11 cellular contexts compared by ENCODE assay signal in the genomic region with DNA sequence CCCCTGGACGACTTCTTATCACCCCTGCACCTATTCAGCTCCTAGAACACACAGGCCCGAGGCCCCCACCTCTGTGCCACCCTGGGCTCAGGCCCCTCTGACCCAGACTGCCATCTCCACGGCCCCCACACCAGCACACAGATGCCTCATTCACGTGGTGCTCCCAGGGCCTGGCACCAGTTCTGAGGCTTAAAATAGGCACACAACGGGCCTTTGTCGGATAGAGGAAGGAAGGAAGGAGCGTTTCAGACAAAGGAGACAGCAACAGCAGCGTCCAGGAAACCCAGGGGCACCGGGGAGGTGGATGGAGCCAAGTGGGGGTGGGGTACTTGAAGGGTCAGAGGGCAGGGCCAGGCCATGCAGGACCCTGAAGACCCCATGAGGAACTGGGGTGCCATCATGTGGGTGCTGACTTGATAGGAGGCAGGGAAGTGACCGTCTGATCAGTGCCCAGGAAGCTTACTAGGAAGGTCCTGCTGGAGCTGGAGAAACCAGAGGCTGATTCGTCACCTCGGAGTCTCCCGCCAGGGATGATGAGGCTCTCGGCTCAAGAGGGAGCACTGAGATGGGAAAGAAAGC. TPM values are rescaled to one million over a fixed set of nuclear protein-coding genes. Genes with fewer than 3 reads are reported as not detected.
DNase-seq lines count a peak whose midpoint lies in the region; ATAC-seq, FAIRE-seq and TF ChIP-seq lines count a peak whose summit lies in the region.
"Had no signal": no experiment of that assay in that cellular context is flagged by ENCODE, and none has a peak within 500 bp of the region (broad histone marks: within the 10 kb centered on the region; RNA-seq: fewer than 3 reads in every experiment).

No MANE protein-coding gene starts in this region.

- H3K27ac ChIP-seq in HL-60 (replicated peaks) (peak overlapping the region; percentile 9; the same call in 1 of the 2 replicates), GM12878 (ENCODE audit: control insufficient read depth, insufficient read depth) (no peak overlapping the region)
- H3K27ac ChIP-seq: colonic mucosa had no signal

- no peaks in the 10 kb centered on the region for H3K9me3 Mint-ChIP-seq in activated naive CD4-positive, alpha-beta T cell treated with anti-CD3 and anti-CD28 coated beads for 36 hours

- POLR2A ChIA-PET in GM12878 (lab: Charles Lee): interaction anchor here (0.6 to 0.9 kb wide), 2 partner anchors 8 to 10 kb away, joined by 3 read pairs; no protein-coding TSS in a partner anchor

- intact Hi-C loops in GM12878 (cut with micrococcal nuclease; ENCODE audit: unreplicated experiment) (no loop called here), sciatic nerve (cut with DNase I) (no loop called here)
- intact Hi-C loops in activated naive CD4-positive, alpha-beta T cell treated with anti-CD3 and anti-CD28 coated beads for 36 hours (cut with micrococcal nuclease): no loop called here

- no peaks in the 10 kb centered on the region for H4K20me1 ChIP-seq in GM12878 (ENCODE audit: control insufficient read depth, insufficient read depth)

- H3K4me3 Mint-ChIP-seq in activated naive CD4-positive, alpha-beta T cell treated with anti-CD3 and anti-CD28 coated beads for 36 hours: no peak overlapping the region

- H3K4me1 Mint-ChIP-seq in activated naive CD4-positive, alpha-beta T cell treated with anti-CD3 and anti-CD28 coated beads for 36 hours (ENCODE audit: low read depth): peaks cover 18% of the 10 kb centered on the region

- no peaks in the 10 kb centered on the region for H3K36me3 ChIP-seq in GM12878 (ENCODE audit: control insufficient read depth in 2 of 2, insufficient read depth in 2 of 2, low read length in 1 of 2)
- H3K36me3 ChIP-seq: colonic mucosa had no signal

- DNase-seq in HL-60 (ENCODE audit: low read depth in 1 of 2, low spot score in 1 of 2): peak in 1 of 2 experiments; percentile 33
- DNase-seq in GM12878 (ENCODE audit: low read depth, low spot score): no peak
- peak; percentile 93 for DNase-seq in hippocampal formation (lab: John Stamatoyannopoulos, UW)
- DNase-seq in sciatic nerve (ENCODE audit: low spot score): no peak
- DNase-seq in stimulated activated CD4-positive, alpha-beta T cell treated with anti-CD3 and anti-CD28 coated beads, Interleukin-15, amount 100 ng/mL, for 24 hours: no peak
- DNase-seq in D721Med (ENCODE audit: insufficient read length, low spot score): no peak
- DNase-seq in OCI-M2 (lab: John Stamatoyannopoulos, UW; ENCODE audit: unreplicated experiment): no peak
- no peak for DNase-seq in activated naive CD4-positive, alpha-beta T cell treated with anti-CD3 and anti-CD28 coated beads for 36 hours
- DNase-seq: colonic mucosa, DMS153 had no signal

- in situ Hi-C loops in GM12878 (cut with MboI): no loop called here

- no peak overlapping the region for H2AFZ ChIP-seq in GM12878 (ENCODE audit: control insufficient read depth, low read depth, low read length)

- ATAC-seq in GM12878 (no peak), sciatic nerve (peak; percentile 80)
- ATAC-seq: HCT116 had no signal

- TF ChIP-seq RAD21 in GM12878 (IDR thresholded peaks at IDR 0.05; ENCODE audit: insufficient read depth, low read depth, low read length): no peak

- SMC1A ChIA-PET in GM12878 (lab: Charles Lee; ENCODE audit: uncharacterized antibody, unreplicated experiment): interaction anchor here (1.2 kb wide), 1 partner anchor 13 kb away, joined by 3 read pairs; no protein-coding TSS in a partner anchor

- H3K4me1 ChIP-seq in GM12878 (ENCODE audit: control insufficient read depth, insufficient read depth, low read length): peaks cover 47% of the 10 kb centered on the region
- H3K4me1 ChIP-seq: colonic mucosa had no signal

- peaks cover 36% of the 10 kb centered on the region for H3K79me2 ChIP-seq in GM12878 (ENCODE audit: control insufficient read depth, insufficient read depth, low read length)

- H3K27me3 ChIP-seq in HL-60 (ENCODE audit: insufficient read depth, poor library complexity, severe bottlenecking) (no peaks in the 10 kb centered on the region), GM12878 (replicated peaks in 1 of 2; ENCODE audit: control insufficient read depth in 2 of 2, insufficient read depth in 2 of 2, low read length in 1 of 2) (no peaks in the 10 kb centered on the region)
- H3K27me3 ChIP-seq: colonic mucosa had no signal

- BruUV-seq in GM12878 (replicated peaks; lab: Mats Ljungman, UMichigan): no TSS peak

- RAD21 ChIA-PET in GM12878 (lab: Charles Lee; ENCODE audit: unreplicated experiment): no interaction called here

- peak overlapping the region; percentile 69; the same call in 1 of the 2 replicates for H3K4me2 ChIP-seq in GM12878 (ENCODE audit: control insufficient read depth, insufficient read depth)

- no peak overlapping the region for H3K27ac Mint-ChIP-seq in activated naive CD4-positive, alpha-beta T cell treated with anti-CD3 and anti-CD28 coated beads for 36 hours

- no peak for TF ChIP-seq EP300 in GM12878 (IDR thresholded peaks at IDR 0.05; ENCODE audit: borderline replicate concordance in 1 of 2, control insufficient read depth in 1 of 2, low read depth in 2 of 2, low read length in 2 of 2)

- FAIRE-seq in GM12878 (lab: Jason Lieb, UNC) (no peak), D721Med (lab: Jason Lieb, UNC) (no peak)

- no peaks in the 10 kb centered on the region for H3K27me3 Mint-ChIP-seq in activated naive CD4-positive, alpha-beta T cell treated with anti-CD3 and anti-CD28 coated beads for 36 hours (ENCODE audit: low read depth)

- H3K36me3 Mint-ChIP-seq in activated naive CD4-positive, alpha-beta T cell treated with anti-CD3 and anti-CD28 coated beads for 36 hours (ENCODE audit: low read depth): no peaks in the 10 kb centered on the region

- no peak for TF ChIP-seq CTCF in HL-60 (IDR thresholded peaks at IDR 0.05; ENCODE audit: insufficient read depth, low read length)
- no peak for TF ChIP-seq CTCF in GM12878 (IDR thresholded peaks at IDR 0.05 in 2 of 3, conservative IDR thresholded peaks at IDR 0.05 in 1 of 3; ENCODE audit: control insufficient read depth in 2 of 3, extremely low read depth in 1 of 3, insufficient read depth in 1 of 3, low read depth in 3 of 3, low read length in 3 of 3)
- no peak for TF ChIP-seq CTCF in D721Med (IDR thresholded peaks at IDR 0.05; ENCODE audit: insufficient read depth, missing control alignments)

- 39% methylated on average over 14 of the region's 14 CpGs for whole genome bisulfite sequencing in GM12878 (ENCODE audit: insufficient coverage, insufficient replicate concordance, low lambda C conversion rate, missing lambda C conversion rate)

- H3K9me3 ChIP-seq in GM12878 (replicated peaks; ENCODE audit: control insufficient read depth, insufficient read depth, low read length): no peaks in the 10 kb centered on the region; the same call in 2 of the 3 replicates
- H3K9me3 ChIP-seq: colonic mucosa had no signal

- H3K4me3 ChIP-seq in HL-60 (replicated peaks; ENCODE audit: insufficient read depth, low read length) (no peak overlapping the region), GM12878 (no peak overlapping the region)
- H3K4me3 ChIP-seq: colonic mucosa had no signal

- H3K9ac ChIP-seq in GM12878 (ENCODE audit: control insufficient read depth, insufficient read depth, low read length): peak overlapping the region; percentile 3; the same call in 1 of the 2 replicates

- CTCF ChIA-PET in GM12878 (lab: Yijun Ruan, JAX): no interaction called here
- CTCF ChIA-PET in activated naive CD4-positive, alpha-beta T cell treated with anti-CD3 and anti-CD28 coated beads for 36 hours (lab: Charles Lee): no interaction called here

- TF ChIP-seq POLR2A in GM12878 (IDR thresholded peaks at IDR 0.05; ENCODE audit: low read depth, low read length): no peak

RNA-seq across cellular contexts. Expression of gene GNG7, which starts 7.1 kb away (rescaled TPM):
- 10.3 TPM in 2 replicates for total RNA-seq in GM12878 (2013; cell fraction: nucleolus; rRNA removed)
- 2.7 and 3.8 TPM in 2 replicates for total RNA-seq in GM12878 (2014; rRNA removed)
- 5.3 and 5.4 TPM in 2 replicates for total RNA-seq in GM12878 (2014; rRNA removed; fragmentation: Illumina TruSeq; extraction: Trizol)
- total RNA-seq in GM12878 (2021): 13.6 and 14.0 TPM in 2 replicates
- polyA plus RNA-seq in GM12878 (2011; ENCODE audit: low read depth): 12.7 TPM
- 1.8 and 1.9 TPM in 2 replicates for polyA plus RNA-seq in GM12878 (2011; rRNA removed)
- 2.0 and 2.1 TPM in 2 replicates for polyA plus RNA-seq in GM12878 (2011; cell fraction: cytosol; rRNA removed)
- polyA plus RNA-seq in GM12878 (2011; cell fraction: nucleus; rRNA removed): 2.8 and 3.7 TPM in 2 replicates
- polyA plus RNA-seq in GM12878 (2012): 24.5 and 28.2 TPM in 2 replicates
- polyA plus RNA-seq in GM12878 (2014; fragmentation: Illumina TruSeq; extraction: Trizol): 6.9 and 7.8 TPM in 2 replicates
- 1 to 10 TPM; 3.7 to 5.1 TPM for polyA plus RNA-seq in GM12878 (2014; fragmentation: Nextera tagmentation; extraction: Ambion mirVana)
- 11.7 and 13.4 TPM in 2 replicates for polyA plus RNA-seq in GM12878 (2014; rRNA removed)
- polyA plus RNA-seq in GM12878 (2016; fragmentation: Nextera tagmentation; extraction: Ambion mirVana): 10 to 100 TPM in 1 of 2 experiments, 1 to 10 TPM in 1; 9.8 to 10.6 TPM
- polyA minus RNA-seq in GM12878 (2011; rRNA and poly(A)+ RNA removed): 0.29 and 0.57 TPM in 2 replicates
- polyA minus RNA-seq in GM12878 (2011; cell fraction: cytosol; rRNA and poly(A)+ RNA removed): 0.31 and 0.40 TPM in 2 replicates
- 0.29 and 0.60 TPM in 2 replicates for polyA minus RNA-seq in GM12878 (2011; cell fraction: nucleus; rRNA and poly(A)+ RNA removed)
- 11.5 TPM for total RNA-seq in sciatic nerve
- 1 to 10 TPM in 1 of 2 experiments, under 1 TPM in 1; 0.74 to 1.1 TPM for total RNA-seq in activated naive CD4-positive, alpha-beta T cell treated with anti-CD3 and anti-CD28 coated beads for 36 hours

RNA-seq across cellular contexts. Expression of gene DIRAS1, which starts 25.8 kb away (rescaled TPM):
- 0.39 and 1.0 TPM in 2 replicates for total RNA-seq in GM12878 (2013; cell fraction: nucleolus; rRNA removed)
- not detected in 2 replicates for total RNA-seq in GM12878 (2014; rRNA removed)
- 0.09 TPM in 1 of 2 replicates, not detected in the other for total RNA-seq in GM12878 (2014; rRNA removed; fragmentation: Illumina TruSeq; extraction: Trizol)
- total RNA-seq in GM12878 (2021): 0.18 and 0.48 TPM in 2 replicates
- polyA plus RNA-seq in GM12878 (2011; ENCODE audit: low read depth): 0.38 TPM
- 0.03 and 0.05 TPM in 2 replicates for polyA plus RNA-seq in GM12878 (2011; rRNA removed)
- not detected in 2 replicates for polyA plus RNA-seq in GM12878 (2011; cell fraction: cytosol; rRNA removed)
- polyA plus RNA-seq in GM12878 (2011; cell fraction: nucleus; rRNA removed): 0.10 TPM in 1 of 2 replicates, not detected in the other
- 0.34 and 0.57 TPM in 2 replicates for polyA plus RNA-seq in GM12878 (2012)
- polyA plus RNA-seq in GM12878 (2014; fragmentation: Illumina TruSeq; extraction: Trizol): 0.07 TPM in 1 of 2 replicates, not detected in the other
- not detected for polyA plus RNA-seq in GM12878 (2014; fragmentation: Nextera tagmentation; extraction: Ambion mirVana)
- 0.08 TPM in 1 of 2 replicates, not detected in the other for polyA plus RNA-seq in GM12878 (2014; rRNA removed)
- under 1 TPM; 0.04 to 0.13 TPM for polyA plus RNA-seq in GM12878 (2016; fragmentation: Nextera tagmentation; extraction: Ambion mirVana)
- polyA minus RNA-seq in GM12878 (2011; rRNA and poly(A)+ RNA removed): 0.15 TPM in 1 of 2 replicates, not detected in the other
- polyA minus RNA-seq in GM12878 (2011; cell fraction: cytosol; rRNA and poly(A)+ RNA removed): not detected in 2 replicates
- not detected in 2 replicates for polyA minus RNA-seq in GM12878 (2011; cell fraction: nucleus; rRNA and poly(A)+ RNA removed)
- 0.45 TPM for total RNA-seq in sciatic nerve
- total RNA-seq in activated naive CD4-positive, alpha-beta T cell treated with anti-CD3 and anti-CD28 coated beads for 36 hours: under 1 TPM; 0.07 to 0.24 TPM

RNA-seq across cellular contexts. Expression of gene SLC39A3, which starts 44.4 kb away (rescaled TPM):
- 26.3 and 30.0 TPM in 2 replicates for total RNA-seq in GM12878 (2013; cell fraction: nucleolus; rRNA removed)
- total RNA-seq in GM12878 (2014; rRNA removed) (46.0 and 50.2 TPM in 2 replicates), GM12878 (2014; rRNA removed; fragmentation: Illumina TruSeq; extraction: Trizol) (31.2 and 33.7 TPM in 2 replicates), GM12878 (2021) (48.4 and 52.1 TPM in 2 replicates), sciatic nerve (11.7 TPM)
- polyA plus RNA-seq in GM12878 (2011; ENCODE audit: low read depth): 9.9 TPM
- polyA plus RNA-seq in GM12878 (2011; rRNA removed) (18.7 and 29.6 TPM in 2 replicates), GM12878 (2014; fragmentation: Illumina TruSeq; extraction: Trizol) (20.9 and 59.4 TPM in 2 replicates), GM12878 (2014; fragmentation: Nextera tagmentation; extraction: Ambion mirVana) (1 to 10 TPM in 1 of 2 experiments, under 1 TPM in 1; 0.63 to 1.1 TPM), GM12878 (2014; rRNA removed) (54.5 and 54.9 TPM in 2 replicates), GM12878 (2016; fragmentation: Nextera tagmentation; extraction: Ambion mirVana) (10 to 100 TPM; 58.7 to 67.1 TPM)
- polyA plus RNA-seq in GM12878 (2011; cell fraction: cytosol; rRNA removed): 51.6 and 59.3 TPM in 2 replicates
- 38.3 and 42.8 TPM in 2 replicates for polyA plus RNA-seq in GM12878 (2011; cell fraction: nucleus; rRNA removed)
- polyA plus RNA-seq in GM12878 (2012): 24.3 and 28.7 TPM in 2 replicates
- 19.9 and 31.8 TPM in 2 replicates for polyA minus RNA-seq in GM12878 (2011; rRNA and poly(A)+ RNA removed)
- polyA minus RNA-seq in GM12878 (2011; cell fraction: cytosol; rRNA and poly(A)+ RNA removed): 15.3 and 17.2 TPM in 2 replicates
- polyA minus RNA-seq in GM12878 (2011; cell fraction: nucleus; rRNA and poly(A)+ RNA removed): 7.5 and 14.9 TPM in 2 replicates
- 10 to 100 TPM; 20.1 to 23.2 TPM for total RNA-seq in activated naive CD4-positive, alpha-beta T cell treated with anti-CD3 and anti-CD28 coated beads for 36 hours

Comparison
In these comparisons a context has a peak if more than half of its experiments do, and no peak if none do; other contexts are left out.
1. DNase-seq: peak in hippocampal formation (2 of 2); none in GM12878 (single experiment), sciatic nerve (single experiment), stimulated activated CD4-positive, alpha-beta T cell treated with anti-CD3 and anti-CD28 coated beads, Interleukin-15, amount 100 ng/mL, for 24 hours (single experiment), D721Med (single experiment), OCI-M2 (single experiment) and activated naive CD4-positive, alpha-beta T cell treated with anti-CD3 and anti-CD28 coated beads for 36 hours (single experiment).